ENCODE assay signal across 14 cellular contexts in the genomic region with DNA sequence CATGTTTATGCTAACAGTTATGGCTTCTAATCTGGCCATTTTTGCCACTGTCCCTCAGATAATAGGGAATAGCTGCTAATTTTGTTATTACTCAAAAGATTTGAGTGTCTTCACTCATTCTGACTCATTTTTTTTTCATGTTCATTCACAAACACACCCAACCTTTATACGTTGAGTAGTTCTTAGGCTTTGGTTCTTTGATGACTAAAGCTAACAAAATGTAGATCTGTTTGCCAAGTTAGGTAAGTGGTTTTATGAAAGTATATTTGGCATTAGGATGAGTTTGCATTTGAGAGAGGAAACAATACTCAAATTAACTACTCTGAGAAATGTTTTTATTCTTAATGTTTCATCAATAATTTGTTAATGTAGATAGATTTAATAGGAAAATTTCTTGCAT. TPM values are rescaled to one million over a fixed set of nuclear protein-coding genes. Genes with fewer than 3 reads are reported as not detected.
A peak's percentile ranks its signal among the peaks of the same experiment; 100 is the strongest.
DNase-seq lines count a peak whose midpoint lies in the region; ATAC-seq, FAIRE-seq and TF ChIP-seq lines count a peak whose summit lies in the region.
"Had no signal": no experiment of that assay in that cellular context is flagged by ENCODE, and none has a peak within 500 bp of the region (broad histone marks: within the 10 kb centered on the region; RNA-seq: fewer than 3 reads in every experiment).

No MANE protein-coding gene starts in this region.

- peaks cover 77% of the 10 kb centered on the region for H3K79me2 ChIP-seq in PC-9 (ENCODE audit: low read depth)

- H3K4me1 ChIP-seq in PC-9 (replicated peaks; ENCODE audit: insufficient read depth) = peaks cover 49% of the 10 kb centered on the region

- no peak for FAIRE-seq in frontal cortex (lab: Jason Lieb, UNC)

- no peak for ATAC-seq in HG03159 (IDR thresholded peaks at IDR 0.05; ENCODE audit: unreplicated experiment)
- ATAC-seq: right cardiac atrium had no signal

- no peak for TF ChIP-seq CTCF in PC-9 (conservative IDR thresholded peaks at IDR 0.05)
- TF ChIP-seq CTCF in GM20000 (IDR thresholded peaks at IDR 0.05; ENCODE audit: extremely low read depth, missing control alignments) = no peak

- POLR2A ChIA-PET in PC-9 (lab: Charles Lee; ENCODE audit: unreplicated experiment) = interaction anchor here (0.5 to 1.5 kb wide), 3 partner anchors 27 to 718 kb away, joined by 4 to 10 read pairs (median 8); partner anchors contain the start of gene ZNF18

- peaks cover 11% of the 10 kb centered on the region for H3F3A ChIP-seq in PC-9 (ENCODE audit: insufficient read depth, low read depth)

- H3K9me2 ChIP-seq in PC-9 (ENCODE audit: insufficient read depth) = no peaks in the 10 kb centered on the region

- intact Hi-C loops in PC-9 (cut with micrococcal nuclease; ENCODE audit: unreplicated experiment) = no loop called here

- peak overlapping the region; percentile 16; the same call in 1 of the 2 replicates for H3K4me3 ChIP-seq in PC-9
- H3K4me3 ChIP-seq: ascending aorta had no signal

- no peaks in the 10 kb centered on the region; the same call in 1 of the 2 replicates for H3K36me3 ChIP-seq in PC-9 (ENCODE audit: low read depth)
- H3K36me3 ChIP-seq: ascending aorta had no signal

- H3K27ac ChIP-seq in PC-9 = peak overlapping the region; percentile 93
- H3K27ac ChIP-seq: ascending aorta, HL-60 had no signal

- no peaks in the 10 kb centered on the region; the same call in 1 of the 2 replicates for H4K20me1 ChIP-seq in PC-9 (ENCODE audit: insufficient read depth)

- BruUV-seq in PC-9 (replicated peaks; lab: Mats Ljungman, UMichigan) = no TSS peak

- H2AFZ ChIP-seq in PC-9 = no peak overlapping the region

- H3K9me3 ChIP-seq in PC-9 (ENCODE audit: insufficient read depth, low read depth) = peaks cover 3% of the 10 kb centered on the region; the same call in 1 of the 2 replicates
- H3K9me3 ChIP-seq: ascending aorta had no signal

- CTCF ChIA-PET in PC-9 (lab: Charles Lee) = interaction anchor here (0.6 kb wide), 1 partner anchor 27 kb away, joined by 3 read pairs; the partner anchor contains the start of gene ZNF18

- DNase-seq in EL = peak; percentile 67
- DNase-seq in PC-9 = peak in 1 of 2 experiments; percentile 89
- DNase-seq in dermis blood vessel endothelial cell = peak; percentile 16
- DNase-seq in non-pigmented ciliary epithelial cell (ENCODE audit: low read depth) = peak; percentile 63
- DNase-seq in cerebellar nuclear complex (lab: John Stamatoyannopoulos, UW) = no peak
- no peak for DNase-seq in frontal cortex (ENCODE audit: low spot score in 2 of 2)
- no peak for DNase-seq in GM20000 (ENCODE audit: low spot score)
- DNase-seq: activated CD4-positive, CD25-positive, alpha-beta regulatory T cell; immature natural killer cell; NCI-H1105 treated with DMSO at 0.1 percent for 48 hours; right cardiac atrium had no signal

- H3K4me2 ChIP-seq in PC-9 = peak overlapping the region; percentile 89

- 0 out of 2 replicates have a peak, but pooled peaks cover 2% of the 10 kb centered on the region for H3K27me3 ChIP-seq in PC-9 (ENCODE audit: insufficient read depth, low read depth)
- H3K27me3 ChIP-seq: ascending aorta had no signal

RNA-seq across cellular contexts. Expression of gene MAP2K4, which starts 3.7 kb away (rescaled TPM):
- total RNA-seq in PC-9 (2021) = 37.1 and 44.3 TPM in 2 replicates
- total RNA-seq in dermis blood vessel endothelial cell = 28.1 and 29.4 TPM in 2 replicates
- 109 TPM for total RNA-seq in frontal cortex

RNA-seq across cellular contexts. Expression of gene ZNF18, which starts 27.1 kb away (rescaled TPM):
- total RNA-seq in PC-9 (2021) (6.3 and 7.0 TPM in 2 replicates), dermis blood vessel endothelial cell (6.8 and 8.2 TPM in 2 replicates), frontal cortex (22.8 TPM)

Comparison
In these comparisons a context has a peak if more than half of its experiments do, and no peak if none do; other contexts are left out.
1. DNase-seq: peak in EL (single experiment), dermis blood vessel endothelial cell (single experiment) and non-pigmented ciliary epithelial cell (single experiment); none in cerebellar nuclear complex (0 of 2), frontal cortex (0 of 2) and GM20000 (single experiment).